10 cellular contexts compared by ENCODE assay signal in genomic region chr1:21818661-21819060, GRCh38. TPM values are rescaled to one million over a fixed set of nuclear protein-coding genes. Genes with fewer than 3 reads are reported as not detected.
A peak's percentile ranks its signal among the peaks of the same experiment; 100 is the strongest.
DNase-seq lines count a peak whose midpoint lies in the region; ATAC-seq, FAIRE-seq and TF ChIP-seq lines count a peak whose summit lies in the region.
"Had no signal": no experiment of that assay in that cellular context is flagged by ENCODE, and none has a peak within 500 bp of the region (broad histone marks: within the 10 kb centered on the region; RNA-seq: fewer than 3 reads in every experiment).

No MANE protein-coding gene starts in this region.

- in situ Hi-C loops in SK-MEL-5 (cut with HindIII; ENCODE audit: low pct_unique_long_range_greater_than_20kb, low sequenced_read_pairs) = no loop called here
- in situ Hi-C loops in gastrocnemius medialis (cut with MboI; ENCODE audit: low sequenced_read_pairs in 4 of 4) = no loop called here

- H3K36me3 ChIP-seq in gastrocnemius medialis = peaks cover 0 to 13% of the 10 kb centered on the region in 2 donors
- no peaks in the 10 kb centered on the region for H3K36me3 ChIP-seq in kidney (ENCODE audit: control insufficient read depth in 1 of 2, insufficient read depth in 2 of 2, low read length in 2 of 2)

- peak; percentile 10 to 24 for DNase-seq in activated CD4-positive, alpha-beta T cell treated with anti-CD3 and anti-CD28 coated beads for 24 hours (ENCODE audit: low read depth in 2 of 2)
- DNase-seq in activated CD4-positive, alpha-beta T cell treated with anti-CD3 and anti-CD28 coated beads, Interleukin-2, amount 50 U/mL, for 4 hours = no peak
- DNase-seq in SK-MEL-5 (ENCODE audit: low read depth, low spot score) = peak; percentile 41
- DNase-seq in cerebellar cortex (ENCODE audit: low spot score) = peak; percentile 14
- no peak for DNase-seq in gastrocnemius medialis
- DNase-seq in DMS114 treated with DMSO at 0.1 percent for 48 hours (lab: John Stamatoyannopoulos, UW; ENCODE audit: unreplicated experiment) = no peak
- no peak for DNase-seq in kidney

- H3K9ac ChIP-seq in kidney (ENCODE audit: low read length in 2 of 2) = no peak overlapping the region

- TF ChIP-seq CTCF in gastrocnemius medialis (IDR thresholded peaks at IDR 0.05 in 4 of 5, conservative IDR thresholded peaks at IDR 0.05 in 1 of 5) (no peak), kidney (IDR thresholded peaks at IDR 0.05; ENCODE audit: borderline replicate concordance, extremely low read depth, insufficient read depth) (no peak)

- H3K4me3 ChIP-seq in gastrocnemius medialis = no peak overlapping the region
- no peak overlapping the region for H3K4me3 ChIP-seq in kidney (ENCODE audit: low read length in 2 of 2)

- peaks cover 9 to 13% (median 9%) of the 10 kb centered on the region in 3 donors for H3K27me3 ChIP-seq in gastrocnemius medialis

- no peak for TF ChIP-seq POLR2A in gastrocnemius medialis (IDR thresholded peaks at IDR 0.05)

- H3K27ac ChIP-seq in gastrocnemius medialis (no peak overlapping the region), kidney (ENCODE audit: low read depth in 2 of 2, low read length in 2 of 2) (no peak overlapping the region)

- ATAC-seq in gastrocnemius medialis (peak; percentile 38 to 40), GM19351 (IDR thresholded peaks at IDR 0.05; ENCODE audit: unreplicated experiment) (no peak)

- no peaks in the 10 kb centered on the region for H3K4me1 ChIP-seq in gastrocnemius medialis
- peaks cover 0 to 2% of the 10 kb centered on the region in 2 donors for H3K4me1 ChIP-seq in kidney (ENCODE audit: control insufficient read depth in 1 of 2, insufficient read depth in 1 of 2, low read depth in 1 of 2, low read length in 2 of 2)

- FAIRE-seq in kidney (lab: Jason Lieb, UNC) = no peak

- H3K9me3 ChIP-seq in gastrocnemius medialis (no peaks in the 10 kb centered on the region), kidney (ENCODE audit: control insufficient read depth in 1 of 2, low read length in 2 of 2) (no peaks in the 10 kb centered on the region)

- intact Hi-C loops in gastrocnemius medialis (cut with DNase I; ENCODE audit: low total_unique reads) (no loop called here), kidney (cut with DNase I) (no loop called here)

RNA-seq across cellular contexts. Expression of gene LDLRAD2, which starts 6.6 kb away (rescaled TPM):
- not detected in 2 replicates for total RNA-seq in SK-MEL-5 (2014; rRNA removed; shearing (Covaris generic))
- not detected in 2 replicates for polyA plus RNA-seq in SK-MEL-5 (2015; cell fraction: cytosol; rRNA removed)
- not detected in 2 replicates for polyA plus RNA-seq in SK-MEL-5 (2015; cell fraction: nucleus; rRNA removed)
- total RNA-seq in gastrocnemius medialis = not detected
- total RNA-seq in kidney = 0.79 TPM
- not detected for polyA plus RNA-seq in kidney (ENCODE audit: insufficient read depth, low read depth, low replicate concordance)
- total RNA-seq: CD8-positive, alpha-beta memory T cell; temporal lobe had no signal
- polyA plus RNA-seq: CD8-positive, alpha-beta memory T cell had no signal

RNA-seq across cellular contexts. Expression of gene USP48, which starts 35.7 kb away (rescaled TPM):
- total RNA-seq in SK-MEL-5 (2014; rRNA removed; shearing (Covaris generic)) = 57.3 and 58.3 TPM in 2 replicates
- polyA plus RNA-seq in SK-MEL-5 (2015; cell fraction: cytosol; rRNA removed) = 42.8 and 53.2 TPM in 2 replicates
- polyA plus RNA-seq in SK-MEL-5 (2015; cell fraction: nucleus; rRNA removed) = 201 and 283 TPM in 2 replicates
- 10 to 100 TPM; 11.5 to 24.4 (median 14.5) TPM for total RNA-seq in gastrocnemius medialis
- total RNA-seq in kidney = 62.8 TPM
- polyA plus RNA-seq in kidney (ENCODE audit: insufficient read depth, low read depth, low replicate concordance) = 16.7 TPM

Comparison
In these comparisons a context has a peak if more than half of its experiments do, and no peak if none do; other contexts are left out.
1. DNase-seq: peak in activated CD4-positive, alpha-beta T cell treated with anti-CD3 and anti-CD28 coated beads for 24 hours (2 of 2), SK-MEL-5 (single experiment) and cerebellar cortex (single experiment); none in activated CD4-positive, alpha-beta T cell treated with anti-CD3 and anti-CD28 coated beads, Interleukin-2, amount 50 U/mL, for 4 hours (0 of 2), gastrocnemius medialis (0 of 2), DMS114 treated with DMSO at 0.1 percent for 48 hours (single experiment) and kidney (single experiment).